Comparison of ENCODE assay signal across 8 cellular contexts in genomic region chr2:54708584-54709340, GRCh38. TPM values are rescaled to one million over a fixed set of nuclear protein-coding genes. Genes with fewer than 3 reads are reported as not detected.
DNase-seq lines count a peak whose midpoint lies in the region; ATAC-seq and TF ChIP-seq lines count a peak whose summit lies in the region.

No MANE protein-coding gene starts in this region.

- no peak overlapping the region for H3K27ac ChIP-seq in CD4-positive, alpha-beta memory T cell (ENCODE audit: low read depth, low read length)
- H3K27ac ChIP-seq in HUES64 (ENCODE audit: low read depth, low read length): no peak overlapping the region
- no peak overlapping the region for H3K27ac ChIP-seq in mammary epithelial cell (ENCODE audit: insufficient read depth, low read depth, low read length)
- peak overlapping the region in 2 of 3 donors; percentile 25 to 72 for H3K27ac ChIP-seq in right lobe of liver
- H3K27ac ChIP-seq in transverse colon: peak overlapping the region; percentile 50 to 72 (median 61)

- no peak overlapping the region for H3K27ac Mint-ChIP-seq in CD4-positive, alpha-beta memory T cell

- H3K36me3 ChIP-seq in CD4-positive, alpha-beta memory T cell (ENCODE audit: insufficient read depth, low read length): no peaks in the 10 kb centered on the region
- H3K36me3 ChIP-seq in HUES64 (ENCODE audit: insufficient read depth, low read length) (no peaks in the 10 kb centered on the region), mammary epithelial cell (ENCODE audit: insufficient read depth, low read length) (no peaks in the 10 kb centered on the region), right lobe of liver (no peaks in the 10 kb centered on the region), transverse colon (no peaks in the 10 kb centered on the region)

- peaks cover 0 to 4% (median 2%) of the 10 kb centered on the region in 4 donors for H3K4me1 Mint-ChIP-seq in CD4-positive, alpha-beta memory T cell

- 92% methylated on average over 35 of the region's 35 CpGs for WGBS in HUES64
- 41% methylated on average over 15 of the region's 35 CpGs for WGBS in mammary epithelial cell (ENCODE audit: low coverage, missing lambda C conversion rate)
- 3% methylated on average over 4 of the region's 35 CpGs for WGBS in right lobe of liver (ENCODE audit: insufficient coverage, low coverage, low lambda C conversion rate, missing lambda C conversion rate)
- WGBS in transverse colon (ENCODE audit: low coverage in 1 of 2), 2 donors: 19% methylated on average over 28 of the region's 35 CpGs; no CpG with 5 or more reads in 1 of the 2 donors

- in situ Hi-C loops in mammary epithelial cell (cut with MboI; ENCODE audit: low sequenced_read_pairs in 2 of 2) (loop anchor here in 1 of 2 donors (10.0 kb wide), 2 partner anchors 184 to 604 kb away; no protein-coding TSS in a partner anchor), transverse colon (cut with MboI; ENCODE audit: low pct_ligation_motif_present in 1 of 4, low pct_unique_long_range_greater_than_20kb in 1 of 4, low sequenced_read_pairs in 3 of 4) (loop anchor here (10.0 to 25.0 kb wide), 4 partner anchors 184 to 596 kb away; partner anchors contain the start of gene ACYP2 (in 2 of the 4))

- peak in 2 of 5 donors; percentile 1 to 7 for DNase-seq in CD4-positive, alpha-beta memory T cell
- no peak for DNase-seq in mammary epithelial cell
- DNase-seq in right lobe of liver: peak; percentile 61 to 78 (median 72)
- peak; percentile 55 for DNase-seq in transverse colon
- no peak for DNase-seq in T1000 (lab: John Stamatoyannopoulos, UW)
- DNase-seq in NK-92 (lab: John Stamatoyannopoulos, UW; ENCODE audit: unreplicated experiment): no peak

- peaks cover 10% of the 10 kb centered on the region for H3K4me1 ChIP-seq in CD4-positive, alpha-beta memory T cell (ENCODE audit: insufficient read depth, low read length)
- H3K4me1 ChIP-seq in HUES64 (ENCODE audit: insufficient read depth, low read length): no peaks in the 10 kb centered on the region
- peaks cover 11% of the 10 kb centered on the region for H3K4me1 ChIP-seq in mammary epithelial cell (ENCODE audit: insufficient read depth, low read length)
- peaks cover 0 to 9% (median 0%) of the 10 kb centered on the region in 4 donors for H3K4me1 ChIP-seq in right lobe of liver
- peaks cover 3 to 20% (median 10%) of the 10 kb centered on the region in 4 donors for H3K4me1 ChIP-seq in transverse colon

- TF ChIP-seq POLR2A in right lobe of liver (IDR thresholded peaks at IDR 0.05): no peak
- TF ChIP-seq POLR2A in transverse colon (IDR thresholded peaks at IDR 0.05): no peak
- no peak for TF ChIP-seq POLR2A in GM18505 (IDR thresholded peaks at IDR 0.05; ENCODE audit: borderline replicate concordance, extremely low read depth, insufficient read depth, insufficient read length)

- H4K20me1 ChIP-seq in mammary epithelial cell (ENCODE audit: insufficient read depth, low read length): no peaks in the 10 kb centered on the region

- peak overlapping the region; percentile 88 for H3K4me2 ChIP-seq in mammary epithelial cell (ENCODE audit: insufficient read depth, low read depth, low read length)

- TF ChIP-seq CTCF in mammary epithelial cell (conservative IDR thresholded peaks at IDR 0.05 in 1 of 2, IDR thresholded peaks at IDR 0.05 in 1 of 2; ENCODE audit: extremely low read depth in 1 of 2, insufficient read depth in 1 of 2, low read depth in 1 of 2, low read length in 2 of 2): peak in 1 of 2 donors; percentile 1
- no peak for TF ChIP-seq CTCF in right lobe of liver (IDR thresholded peaks at IDR 0.05)
- no peak for TF ChIP-seq CTCF in transverse colon (IDR thresholded peaks at IDR 0.05)

- no peak for TF ChIP-seq EP300 in transverse colon (IDR thresholded peaks at IDR 0.05; ENCODE audit: low read depth)

- dilution Hi-C loops in mammary epithelial cell (cut with HindIII; ENCODE audit: low sequenced_read_pairs): loop anchor here (5.0 to 25.0 kb wide), 2 partner anchors 51 to 454 kb away; no protein-coding TSS in a partner anchor

- ATAC-seq in right lobe of liver: peak; percentile 83 to 90 (median 86)
- ATAC-seq in GM18505 (IDR thresholded peaks at IDR 0.05; ENCODE audit: unreplicated experiment): no peak

- H2AFZ ChIP-seq in mammary epithelial cell (ENCODE audit: low read depth, low read length): peak overlapping the region; percentile 94

- H3K9ac ChIP-seq in HUES64 (ENCODE audit: low read depth, low read length) (peak overlapping the region; percentile 37; the same call in 1 of the 2 replicates), mammary epithelial cell (ENCODE audit: insufficient read depth, low read length) (no peak overlapping the region)

- no peaks in the 10 kb centered on the region for H3K9me3 Mint-ChIP-seq in CD4-positive, alpha-beta memory T cell

- no peaks in the 10 kb centered on the region for H3K79me2 ChIP-seq in mammary epithelial cell (ENCODE audit: insufficient read depth, low read length)

- intact Hi-C loops in CD4-positive, alpha-beta memory T cell (cut with micrococcal nuclease): no loop called here
- intact Hi-C loops in mammary epithelial cell (cut with micrococcal nuclease) (loop anchor here (5.0 to 10.0 kb wide), 3 partner anchors 129 to 1894 kb away; no protein-coding TSS in a partner anchor), right lobe of liver (cut with DNase I) (no loop called here), transverse colon (cut with DNase I; ENCODE audit: low total_unique reads) (loop anchor here (10.0 kb wide), 1 partner anchor 184 kb away; no protein-coding TSS in a partner anchor)

- no peaks in the 10 kb centered on the region for H3K9me3 ChIP-seq in CD4-positive, alpha-beta memory T cell (ENCODE audit: control insufficient read depth in 1 of 2, low read length in 2 of 2)
- H3K9me3 ChIP-seq in HUES64 (ENCODE audit: insufficient read depth, low read depth, low read length) (no peaks in the 10 kb centered on the region), mammary epithelial cell (replicated peaks; ENCODE audit: insufficient read depth, low read length) (no peaks in the 10 kb centered on the region), right lobe of liver (no peaks in the 10 kb centered on the region), transverse colon (no peaks in the 10 kb centered on the region)

- BruUV-seq in mammary epithelial cell (replicated peaks; lab: Mats Ljungman, UMichigan): no TSS peak

- H3K27me3 Mint-ChIP-seq in CD4-positive, alpha-beta memory T cell: peaks cover 19 to 21% of the 10 kb centered on the region in 2 donors

- no peaks in the 10 kb centered on the region for H3K27me3 ChIP-seq in CD4-positive, alpha-beta memory T cell (ENCODE audit: insufficient read depth, low read length)
- H3K27me3 ChIP-seq in HUES64 (ENCODE audit: insufficient read depth, low read length): no peaks in the 10 kb centered on the region
- H3K27me3 ChIP-seq in mammary epithelial cell (ENCODE audit: insufficient read depth, low read length): no peaks in the 10 kb centered on the region
- no peaks in the 10 kb centered on the region for H3K27me3 ChIP-seq in right lobe of liver
- peaks cover 4% of the 10 kb centered on the region for H3K27me3 ChIP-seq in transverse colon

- POLR2A ChIA-PET in CD4-positive, alpha-beta memory T cell (lab: Charles Lee; ENCODE audit: partially characterized antibody): interaction anchor here (1.4 kb wide), 1 partner anchor 602 kb away, joined by 4 read pairs; no protein-coding TSS in a partner anchor

- no peaks in the 10 kb centered on the region for H3K36me3 Mint-ChIP-seq in CD4-positive, alpha-beta memory T cell

- H3K4me3 Mint-ChIP-seq in CD4-positive, alpha-beta memory T cell: peak overlapping the region in 5 of 8 donors; percentile 38 to 68 (median 50)

- CTCF ChIA-PET in CD4-positive, alpha-beta memory T cell (lab: Charles Lee; ENCODE audit: partially characterized antibody): interaction anchor here (1.1 to 7.6 kb wide), 3 partner anchors 14 to 185 kb away, joined by 3 to 250 read pairs (median 5); no protein-coding TSS in a partner anchor
- CTCF ChIA-PET in mammary epithelial cell (lab: Charles Lee; ENCODE audit: low non-redundant PET): interaction anchor here (0.5 kb wide), 1 partner anchor 305 kb away, joined by 4 read pairs; no protein-coding TSS in a partner anchor

- H3K4me3 ChIP-seq in CD4-positive, alpha-beta memory T cell (ENCODE audit: low read length in 2 of 2): peak overlapping the region in 1 of 2 donors; percentile 12
- H3K4me3 ChIP-seq in HUES64 (ENCODE audit: low read length) (peak overlapping the region; percentile 44), mammary epithelial cell (replicated peaks in 1 of 3; ENCODE audit: insufficient read depth in 1 of 3, low read depth in 2 of 3, low read length in 3 of 3) (peak overlapping the region in 2 of 3 experiments; percentile 32 to 39), right lobe of liver (peak overlapping the region; percentile 48 to 65 (median 51)), transverse colon (peak overlapping the region; percentile 22 to 50 (median 36))

RNA-seq across cellular contexts. Expression of gene EML6, which starts 14.7 kb away (rescaled TPM):
- 1 to 10 TPM; 1.8 to 3.9 TPM for total RNA-seq in CD4-positive, alpha-beta memory T cell
- under 1 TPM in 1 of 2 donors, not detected in 1; 0.02 TPM for polyA plus RNA-seq in CD4-positive, alpha-beta memory T cell
- 0.30 TPM for polyA plus RNA-seq in HUES64 (2013, experiment 1 of 2)
- polyA plus RNA-seq in HUES64 (2013, experiment 2 of 2): 1.2 TPM
- total RNA-seq in mammary epithelial cell (under 1 TPM; 0.83 to 0.94 TPM), right lobe of liver (1 to 10 TPM in 4 of 6 experiments, under 1 TPM in 2; 0.82 to 2.5 (median 1.5) TPM), transverse colon (1 to 10 TPM; 1.5 to 8.2 (median 3.4) TPM)
- polyA plus RNA-seq in mammary epithelial cell: 0.37 TPM
- polyA minus RNA-seq in mammary epithelial cell: not detected

Comparison
In these comparisons a context has a peak if more than half of its experiments do, and no peak if none do; other contexts are left out.
1. DNase-seq: peak in right lobe of liver (3 of 3) and transverse colon (single experiment); none in mammary epithelial cell (single experiment), T1000 (single experiment) and NK-92 (single experiment).
2. H3K27ac ChIP-seq: peak in right lobe of liver (2 of 3) and transverse colon (4 of 4); none in CD4-positive, alpha-beta memory T cell (single experiment), HUES64 (single experiment) and mammary epithelial cell (single experiment).
3. intact Hi-C loops: an anchor here in mammary epithelial cell (5.0 to 10.0 kb wide) and transverse colon (10.0 kb wide); none called in CD4-positive, alpha-beta memory T cell and right lobe of liver.